In genomic region chr6:10071631-10072220, GRCh38 we compare ENCODE assay signal across 21 cellular contexts.
DNase-seq lines count a peak whose midpoint lies in the region; ATAC-seq lines count a peak whose summit lies in the region.
"Had no signal": no experiment of that assay in that cellular context is flagged by ENCODE, and none has a peak within 500 bp of the region (broad histone marks: within the 10 kb centered on the region; RNA-seq: fewer than 3 reads in every experiment).

No MANE protein-coding gene starts in this region.

- no peaks in the 10 kb centered on the region for H3K9me3 Mint-ChIP-seq in activated naive CD4-positive, alpha-beta T cell treated with anti-CD3 and anti-CD28 coated beads for 36 hours
- H3K9me3 Mint-ChIP-seq in naive thymus-derived CD8-positive, alpha-beta T cell = peaks cover 0 to 3% (median 2%) of the 10 kb centered on the region in 9 donors
- H3K9me3 Mint-ChIP-seq: CD4-positive, alpha-beta T cell; CD8-positive, alpha-beta T cell had no signal

- no peaks in the 10 kb centered on the region for H3K4me1 Mint-ChIP-seq in activated naive CD4-positive, alpha-beta T cell treated with anti-CD3 and anti-CD28 coated beads for 36 hours (ENCODE audit: low read depth)
- no peaks in the 10 kb centered on the region for H3K4me1 Mint-ChIP-seq in naive thymus-derived CD8-positive, alpha-beta T cell
- H3K4me1 Mint-ChIP-seq: B cell had no signal

- DNase-seq in COLO829 (ENCODE audit: low spot score) (peak; percentile 59), NCI-H526 treated with DMSO at 0.1 percent for 48 hours (lab: John Stamatoyannopoulos, UW) (peak; percentile 75), foreskin melanocyte (peak; percentile 25), pons (ENCODE audit: low spot score) (peak; percentile 49), cerebellum (ENCODE audit: low spot score) (no peak)
- no peak for DNase-seq in activated naive CD4-positive, alpha-beta T cell treated with anti-CD3 and anti-CD28 coated beads for 36 hours
- DNase-seq in naive thymus-derived CD8-positive, alpha-beta T cell = no peak
- DNase-seq: AML-193; CD4-positive, alpha-beta T cell; CD8-positive, alpha-beta T cell; COR-L47; DMS 273 treated with DMSO at 0.1 percent for 48 hours; DMS153; DMS53; DMS79; DND-41; EL; GDM1 had no signal

- no peak overlapping the region for H3K4me3 Mint-ChIP-seq in activated naive CD4-positive, alpha-beta T cell treated with anti-CD3 and anti-CD28 coated beads for 36 hours
- no peak overlapping the region for H3K4me3 Mint-ChIP-seq in naive thymus-derived CD8-positive, alpha-beta T cell
- H3K4me3 Mint-ChIP-seq: B cell; CD4-positive, alpha-beta T cell; CD8-positive, alpha-beta T cell had no signal

- H3K36me3 Mint-ChIP-seq in activated naive CD4-positive, alpha-beta T cell treated with anti-CD3 and anti-CD28 coated beads for 36 hours (ENCODE audit: low read depth) = no peaks in the 10 kb centered on the region
- no peaks in the 10 kb centered on the region for H3K36me3 Mint-ChIP-seq in naive thymus-derived CD8-positive, alpha-beta T cell
- H3K36me3 Mint-ChIP-seq: CD8-positive, alpha-beta T cell had no signal

- intact Hi-C loops in activated naive CD4-positive, alpha-beta T cell treated with anti-CD3 and anti-CD28 coated beads for 36 hours (cut with micrococcal nuclease) = no loop called here

- no peak for ATAC-seq in naive thymus-derived CD8-positive, alpha-beta T cell
- ATAC-seq: A549; CD8-positive, alpha-beta T cell; GM12878 had no signal

- peaks cover 2% of the 10 kb centered on the region for H3K27me3 Mint-ChIP-seq in activated naive CD4-positive, alpha-beta T cell treated with anti-CD3 and anti-CD28 coated beads for 36 hours (ENCODE audit: low read depth)
- H3K27me3 Mint-ChIP-seq in naive thymus-derived CD8-positive, alpha-beta T cell = peaks cover 0 to 2% (median 0%) of the 10 kb centered on the region in 5 donors
- H3K27me3 Mint-ChIP-seq: B cell; CD4-positive, alpha-beta T cell had no signal

- CTCF ChIA-PET in activated naive CD4-positive, alpha-beta T cell treated with anti-CD3 and anti-CD28 coated beads for 36 hours (lab: Charles Lee) = interaction anchor here (0.6 kb wide), 2 partner anchors 17 to 604 kb away, joined by 3 to 5 read pairs; no protein-coding TSS in a partner anchor

- no peak overlapping the region for H3K27ac Mint-ChIP-seq in activated naive CD4-positive, alpha-beta T cell treated with anti-CD3 and anti-CD28 coated beads for 36 hours
- no peak overlapping the region for H3K27ac Mint-ChIP-seq in naive thymus-derived CD8-positive, alpha-beta T cell
- H3K27ac Mint-ChIP-seq: B cell; CD4-positive, alpha-beta T cell; CD8-positive, alpha-beta T cell had no signal

- POLR2A ChIA-PET in naive thymus-derived CD8-positive, alpha-beta T cell (lab: Charles Lee) = no interaction called here

Comparison
In these comparisons a context has a peak if more than half of its experiments do, and no peak if none do; other contexts are left out.
1. DNase-seq: peak in COLO829 (single experiment), NCI-H526 treated with DMSO at 0.1 percent for 48 hours (single experiment), foreskin melanocyte (single experiment) and pons (single experiment); none in cerebellum (single experiment), activated naive CD4-positive, alpha-beta T cell treated with anti-CD3 and anti-CD28 coated beads for 36 hours (single experiment) and naive thymus-derived CD8-positive, alpha-beta T cell (0 of 10).